In genomic region chr9:117412841-117413240, GRCh38 we compare ENCODE assay signal across 12 cellular contexts. TPM values are rescaled to one million over a fixed set of nuclear protein-coding genes. Genes with fewer than 3 reads are reported as not detected.
DNase-seq lines count a peak whose midpoint lies in the region; ATAC-seq, FAIRE-seq and TF ChIP-seq lines count a peak whose summit lies in the region.
"Had no signal": no experiment of that assay in that cellular context is flagged by ENCODE, and none has a peak within 500 bp of the region (broad histone marks: within the 10 kb centered on the region; RNA-seq: fewer than 3 reads in every experiment).

No MANE protein-coding gene starts in this region.

- H3K4me1 ChIP-seq in right atrium auricular region (peaks cover 0 to 22% of the 10 kb centered on the region in 2 donors), kidney (ENCODE audit: control insufficient read depth in 1 of 2, insufficient read depth in 1 of 2, low read depth in 1 of 2, low read length in 2 of 2) (peaks cover 0 to 4% of the 10 kb centered on the region in 2 donors)

- intact Hi-C loops in left ventricle myocardium superior (cut with micrococcal nuclease) = no loop called here
- intact Hi-C loops in kidney (cut with DNase I) = no loop called here

- H3K9me3 Mint-ChIP-seq in type B pancreatic cell = no peaks in the 10 kb centered on the region

- no peak for FAIRE-seq in kidney (lab: Jason Lieb, UNC)

- TF ChIP-seq CTCF in right atrium auricular region (IDR thresholded peaks at IDR 0.05) = no peak
- no peak for TF ChIP-seq CTCF in VCaP (conservative IDR thresholded peaks at IDR 0.05)
- TF ChIP-seq CTCF in kidney (IDR thresholded peaks at IDR 0.05; ENCODE audit: borderline replicate concordance, extremely low read depth, insufficient read depth) = no peak
- TF ChIP-seq CTCF in type B pancreatic cell (conservative IDR thresholded peaks at IDR 0.05) = no peak

- H3K36me3 Mint-ChIP-seq in type B pancreatic cell = no peaks in the 10 kb centered on the region
- H3K36me3 Mint-ChIP-seq: stimulated activated effector memory CD8-positive, alpha-beta T cell treated with anti-CD3 and anti-CD28 coated beads, Interleukin-12 subunit alpha, Interleukin-12 subunit beta, amount 100 ng/mL, for 72 hours had no signal

- peak overlapping the region; percentile 90 for H3K4me3 Mint-ChIP-seq in type B pancreatic cell
- H3K4me3 Mint-ChIP-seq: stimulated activated effector memory CD8-positive, alpha-beta T cell treated with anti-CD3 and anti-CD28 coated beads, Interleukin-12 subunit alpha, Interleukin-12 subunit beta, amount 100 ng/mL, for 72 hours had no signal

- H3K4me1 Mint-ChIP-seq in type B pancreatic cell (ENCODE audit: unreplicated experiment) = no peaks in the 10 kb centered on the region
- H3K4me1 Mint-ChIP-seq: stimulated activated effector memory CD8-positive, alpha-beta T cell treated with anti-CD3 and anti-CD28 coated beads, Interleukin-12 subunit alpha, Interleukin-12 subunit beta, amount 100 ng/mL, for 72 hours had no signal

- peaks cover 3 to 21% of the 10 kb centered on the region in 2 donors for H3K27me3 ChIP-seq in right atrium auricular region

- H3K36me3 ChIP-seq in right atrium auricular region (no peaks in the 10 kb centered on the region), kidney (ENCODE audit: control insufficient read depth in 1 of 2, insufficient read depth in 2 of 2, low read length in 2 of 2) (no peaks in the 10 kb centered on the region)

- H3K27ac Mint-ChIP-seq in type B pancreatic cell = no peak overlapping the region
- H3K27ac Mint-ChIP-seq: stimulated activated effector memory CD8-positive, alpha-beta T cell treated with anti-CD3 and anti-CD28 coated beads, Interleukin-12 subunit alpha, Interleukin-12 subunit beta, amount 100 ng/mL, for 72 hours had no signal

- ATAC-seq in left ventricle myocardium superior (no peak), HG02870 (IDR thresholded peaks at IDR 0.05; ENCODE audit: unreplicated experiment) (no peak)
- ATAC-seq: stimulated activated effector memory CD8-positive, alpha-beta T cell treated with anti-CD3 and anti-CD28 coated beads, Interleukin-12 subunit alpha, Interleukin-12 subunit beta, amount 100 ng/mL, for 72 hours had no signal

- no peaks in the 10 kb centered on the region for H3K9me3 ChIP-seq in right atrium auricular region
- H3K9me3 ChIP-seq in kidney (ENCODE audit: control insufficient read depth in 1 of 2, low read length in 2 of 2) = no peaks in the 10 kb centered on the region

- peak overlapping the region; percentile 48 to 53 for H3K4me3 ChIP-seq in right atrium auricular region
- H3K4me3 ChIP-seq in kidney (ENCODE audit: low read length in 2 of 2) = no peak overlapping the region
- H3K4me3 ChIP-seq: lung had no signal

- DNase-seq in right atrium auricular region (ENCODE audit: low spot score) (no peak), left ventricle myocardium superior (no peak), kidney (peak; percentile 61), type B pancreatic cell (ENCODE audit: extremely low spot score, unreplicated experiment) (no peak), A172 (ENCODE audit: low spot score) (no peak), NCI-H510A (lab: John Stamatoyannopoulos, UW) (no peak)
- DNase-seq: foreskin melanocyte; stimulated activated CD4-positive, alpha-beta T cell treated with anti-CD3 and anti-CD28 coated beads, Interleukin-2, amount 100 ng/mL, for 24 hours had no signal

- no peak overlapping the region for H3K9ac ChIP-seq in kidney (ENCODE audit: low read length in 2 of 2)

- H3K27ac ChIP-seq in right atrium auricular region = no peak overlapping the region
- peak overlapping the region; percentile 90 for H3K27ac ChIP-seq in VCaP
- H3K27ac ChIP-seq in kidney (ENCODE audit: low read depth in 2 of 2, low read length in 2 of 2) = no peak overlapping the region

- H3K27me3 Mint-ChIP-seq in type B pancreatic cell = peaks cover 57% of the 10 kb centered on the region

RNA-seq across cellular contexts. Expression of gene ASTN2, which starts 2.0 kb away (rescaled TPM):
- total RNA-seq in right atrium auricular region = 10 to 100 TPM; 11.1 to 32.2 TPM
- total RNA-seq in left ventricle myocardium superior = 11.3 TPM
- 11.5 TPM for total RNA-seq in kidney
- 7.6 TPM for polyA plus RNA-seq in kidney (ENCODE audit: insufficient read depth, low read depth, low replicate concordance)
- 15.9 and 18.0 TPM in 2 replicates for total RNA-seq in type B pancreatic cell (ENCODE audit: low replicate concordance)
- total RNA-seq in A172 (2014; rRNA removed; shearing (Covaris generic)) = 8.5 and 10.1 TPM in 2 replicates

Comparison
In these comparisons a context has a peak if more than half of its experiments do, and no peak if none do; other contexts are left out.
1. H3K4me3 ChIP-seq: peak in right atrium auricular region (2 of 2); none in kidney (0 of 2).